ENCODE assay signal across 16 cellular contexts in genomic region chr12:128268348-128268725, GRCh38. TPM values are rescaled to one million over a fixed set of nuclear protein-coding genes. Genes with fewer than 3 reads are reported as not detected.
DNase-seq lines count a peak whose midpoint lies in the region; TF ChIP-seq lines count a peak whose summit lies in the region.
"Had no signal": no experiment of that assay in that cellular context is flagged by ENCODE, and none has a peak within 500 bp of the region (broad histone marks: within the 10 kb centered on the region; RNA-seq: fewer than 3 reads in every experiment).

No MANE protein-coding gene starts in this region.

- no peak overlapping the region for H3K27ac Mint-ChIP-seq in glutamatergic neuron (ENCODE audit: unreplicated experiment)
- peak overlapping the region in 2 of 3 experiments; percentile 51 to 58 for H3K27ac Mint-ChIP-seq in nephron
- H3K27ac Mint-ChIP-seq: activated T-helper 1 cell treated with anti-CD3 and anti-CD28 coated beads, Interleukin-12 subunit alpha, Interleukin-12 subunit beta, Interleukin-2, Interleukin-4 antibody, amounts not matched to agents 30 ng/mL and 10 ng/mL and 1 ng/mL, durations not matched to agents 14 hours and 24 hours and 36 hours; T-helper 17 cell had no signal

- peaks cover 18% of the 10 kb centered on the region for H3K9me3 Mint-ChIP-seq in glutamatergic neuron (ENCODE audit: unreplicated experiment)
- peaks cover 18% of the 10 kb centered on the region for H3K9me3 Mint-ChIP-seq in nephron

- H3K27me3 ChIP-seq in tibial nerve, result peaks cover 0 to 45% of the 10 kb centered on the region in 2 donors

- peak overlapping the region in 2 of 4 donors; percentile 34 to 54 for H3K27ac ChIP-seq in tibial nerve
- H3K27ac ChIP-seq: 22Rv1 had no signal

- TF ChIP-seq CTCF in glutamatergic neuron (IDR thresholded peaks at IDR 0.05; ENCODE audit: partially characterized antibody, unreplicated experiment) (no peak), nephron (IDR thresholded peaks at IDR 0.05; ENCODE audit: unreplicated experiment in 3 of 3) (no peak), tibial nerve (IDR thresholded peaks at IDR 0.05) (no peak)

- H3K4me1 Mint-ChIP-seq in glutamatergic neuron (ENCODE audit: low read depth, unreplicated experiment), result peaks cover 3% of the 10 kb centered on the region
- H3K4me1 Mint-ChIP-seq in nephron, result peaks cover 24% of the 10 kb centered on the region
- H3K4me1 Mint-ChIP-seq: T-helper 17 cell had no signal

- TF ChIP-seq POLR2A in tibial nerve (IDR thresholded peaks at IDR 0.05), result no peak

- H3K4me3 Mint-ChIP-seq in glutamatergic neuron (ENCODE audit: unreplicated experiment) (peak overlapping the region; percentile 83), nephron (peak overlapping the region; percentile 79 to 90 (median 90))
- H3K4me3 Mint-ChIP-seq: activated T-helper 1 cell treated with anti-CD3 and anti-CD28 coated beads, Interleukin-12 subunit alpha, Interleukin-12 subunit beta, Interleukin-2, Interleukin-4 antibody, amounts not matched to agents 30 ng/mL and 10 ng/mL and 1 ng/mL, durations not matched to agents 14 hours and 24 hours and 36 hours; T-helper 17 cell had no signal

- H3K36me3 Mint-ChIP-seq in glutamatergic neuron (ENCODE audit: unreplicated experiment), result peaks cover 17% of the 10 kb centered on the region
- peaks cover 3% of the 10 kb centered on the region for H3K36me3 Mint-ChIP-seq in nephron (ENCODE audit: low read depth)
- H3K36me3 Mint-ChIP-seq: CD8-positive, alpha-beta memory T cell had no signal

- H3K27me3 Mint-ChIP-seq in glutamatergic neuron (ENCODE audit: unreplicated experiment) (peaks cover 7% of the 10 kb centered on the region), nephron (ENCODE audit: low read depth) (peaks cover 76% of the 10 kb centered on the region)

- 2% methylated on average over 33 to 34 of the region's 34 CpGs for WGBS in tibial nerve, 2 donors

- no peaks in the 10 kb centered on the region for H3K36me3 ChIP-seq in tibial nerve

- peaks cover 0 to 27% (median 0%) of the 10 kb centered on the region in 4 donors for H3K4me1 ChIP-seq in tibial nerve

- no peak for TF ChIP-seq EP300 in tibial nerve (IDR thresholded peaks at IDR 0.05)

- peaks cover 0 to 19% (median 0%) of the 10 kb centered on the region in 4 donors for H3K9me3 ChIP-seq in tibial nerve

- H3K4me3 ChIP-seq in tibial nerve, result peak overlapping the region; percentile 22 to 58 (median 32)

- DNase-seq in DMS 273 (lab: John Stamatoyannopoulos, UW; ENCODE audit: unreplicated experiment) (peak; percentile 16), DMS 273 treated with DMSO at 0.1 percent for 48 hours (lab: John Stamatoyannopoulos, UW) (no peak), glutamatergic neuron (no peak), tibial nerve (ENCODE audit: low spot score in 2 of 2) (no peak), DMS153 treated with DMSO at 0.1 percent for 48 hours (lab: John Stamatoyannopoulos, UW; ENCODE audit: unreplicated experiment) (no peak), MV-4-11 (lab: John Stamatoyannopoulos, UW) (no peak)
- DNase-seq in NK-92 treated with Interleukin-12 subunit alpha and Interleukin-12 subunit beta, amount 100 ng/mL, for 24 hours (lab: John Stamatoyannopoulos, UW), result no peak
- DNase-seq: activated CD4-positive, alpha-beta T cell treated with anti-CD3 and anti-CD28 coated beads for 4 hours; CD8-positive, alpha-beta memory T cell; NCI-H2081; PC-3; T-helper 17 cell had no signal

RNA-seq across cellular contexts. Expression of gene TMEM132C, which starts 1.4 kb away (rescaled TPM):
- total RNA-seq in glutamatergic neuron (ENCODE audit: unreplicated experiment) (8.0 TPM), tibial nerve (10 to 100 TPM in 3 of 4 donors, 1 to 10 TPM in 1; 8.2 to 17.4 (median 12.4) TPM)
- total RNA-seq: activated T-helper 1 cell treated with anti-CD3 and anti-CD28 coated beads, Interleukin-12 subunit alpha, Interleukin-12 subunit beta, Interleukin-2, Interleukin-4 antibody, amounts not matched to agents 30 ng/mL and 10 ng/mL and 1 ng/mL, durations not matched to agents 14 hours and 24 hours and 36 hours; CD8-positive, alpha-beta memory T cell; LHCN-M2; PC-3; T-helper 17 cell had no signal
